In genomic region chr7:107995184-107996071, GRCh38 we compare ENCODE assay signal across 10 cellular contexts. TPM values are rescaled to one million over a fixed set of nuclear protein-coding genes. Genes with fewer than 3 reads are reported as not detected.
DNase-seq lines count a peak whose midpoint lies in the region; ATAC-seq and TF ChIP-seq lines count a peak whose summit lies in the region.
"Had no signal": no experiment of that assay in that cellular context is flagged by ENCODE, and none has a peak within 500 bp of the region (broad histone marks: within the 10 kb centered on the region; RNA-seq: fewer than 3 reads in every experiment).

No MANE protein-coding gene starts in this region.

- no peak overlapping the region for H3K4me3 ChIP-seq in liver (ENCODE audit: low read depth in 1 of 3, low read length in 3 of 3)
- H3K4me3 ChIP-seq: BLaER1 had no signal

- no peaks in the 10 kb centered on the region for H3K4me1 ChIP-seq in liver (ENCODE audit: control insufficient read depth in 4 of 4, insufficient read depth in 4 of 4, low read length in 3 of 4)

- no peak overlapping the region for H3K27ac ChIP-seq in liver (ENCODE audit: low read depth in 1 of 2, low read length in 2 of 2)
- H3K27ac ChIP-seq: BLaER1 had no signal

- WGBS in liver: 29% methylated on average over 6 of the region's 6 CpGs

- no peak overlapping the region for H3K9ac ChIP-seq in liver (ENCODE audit: low read depth in 1 of 2, low read length in 2 of 2)
- H3K9ac ChIP-seq: BLaER1 had no signal

- H3K36me3 ChIP-seq in liver (ENCODE audit: control insufficient read depth in 4 of 4, insufficient read depth in 3 of 4, low read depth in 1 of 4, low read length in 3 of 4): no peaks in the 10 kb centered on the region
- H3K36me3 ChIP-seq: BLaER1 had no signal

- no peaks in the 10 kb centered on the region for H3K9me3 ChIP-seq in liver (ENCODE audit: control insufficient read depth in 4 of 4, low read length in 3 of 4)
- H3K9me3 ChIP-seq: BLaER1 had no signal

- H3K27me3 ChIP-seq in liver (ENCODE audit: control insufficient read depth in 4 of 4, insufficient read depth in 4 of 4, low read length in 3 of 4): peaks cover 0 to 2% (median 0%) of the 10 kb centered on the region in 4 donors
- H3K27me3 ChIP-seq: BLaER1 had no signal

- peak; percentile 92 for DNase-seq in A172 (ENCODE audit: low spot score)
- DNase-seq in NCI-H146 (lab: John Stamatoyannopoulos, UW): peak; percentile 79
- peak; percentile 11 for DNase-seq in cerebellar cortex (ENCODE audit: low spot score)
- DNase-seq in activated T-cell treated with anti-CD3 and anti-CD28 coated beads for 4 hours: no peak
- DNase-seq in HT-29 (ENCODE audit: low spot score): no peak
- DNase-seq: posterior cingulate gyrus had no signal

- no peak for TF ChIP-seq CTCF in liver (IDR thresholded peaks at IDR 0.05; ENCODE audit: low read depth, low read length, missing input control)

- no peak for TF ChIP-seq RAD21 in liver (IDR thresholded peaks at IDR 0.05)

- ATAC-seq in GM21737 (IDR thresholded peaks at IDR 0.05; ENCODE audit: unreplicated experiment): no peak
- ATAC-seq in GM21360 (IDR thresholded peaks at IDR 0.05; ENCODE audit: unreplicated experiment): no peak

TF ChIP-seq in liver, 16 proteins besides CTCF, POLR2A, EP300 and RAD21:
- TF ChIP-seq YY1 (IDR thresholded peaks at IDR 0.05) (no peak), NR2F2 (IDR thresholded peaks at IDR 0.05) (peak; percentile 43), REST (IDR thresholded peaks at IDR 0.05) (no peak)
- TF ChIP-seq, protein P1, sequence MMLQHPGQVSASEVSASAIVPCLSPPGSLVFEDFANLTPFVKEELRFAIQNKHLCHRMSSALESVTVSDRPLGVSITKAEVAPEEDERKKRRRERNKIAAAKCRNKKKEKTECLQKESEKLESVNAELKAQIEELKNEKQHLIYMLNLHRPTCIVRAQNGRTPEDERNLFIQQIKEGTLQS (IDR thresholded peaks at IDR 0.05): no peak

RNA-seq across cellular contexts. Expression of gene LAMB1, which starts 7.5 kb away (rescaled TPM):
- total RNA-seq in A172 (2014; rRNA removed; shearing (Covaris generic)): 133 and 151 TPM in 2 replicates
- 10 to 100 TPM; 33.7 to 63.1 TPM for total RNA-seq in liver
- polyA plus RNA-seq in liver: 10 to 100 TPM; 12.6 to 17.9 TPM
- 29.4 and 46.6 TPM in 2 replicates for total RNA-seq in HT-29 (2014; rRNA removed; shearing (Covaris generic))

Comparison
In these comparisons a context has a peak if more than half of its experiments do, and no peak if none do; other contexts are left out.
1. DNase-seq: peak in A172 (single experiment), NCI-H146 (single experiment) and cerebellar cortex (single experiment); none in activated T-cell treated with anti-CD3 and anti-CD28 coated beads for 4 hours (single experiment) and HT-29 (single experiment).